ENCODE assay signal across 26 cellular contexts in the genomic region with DNA sequence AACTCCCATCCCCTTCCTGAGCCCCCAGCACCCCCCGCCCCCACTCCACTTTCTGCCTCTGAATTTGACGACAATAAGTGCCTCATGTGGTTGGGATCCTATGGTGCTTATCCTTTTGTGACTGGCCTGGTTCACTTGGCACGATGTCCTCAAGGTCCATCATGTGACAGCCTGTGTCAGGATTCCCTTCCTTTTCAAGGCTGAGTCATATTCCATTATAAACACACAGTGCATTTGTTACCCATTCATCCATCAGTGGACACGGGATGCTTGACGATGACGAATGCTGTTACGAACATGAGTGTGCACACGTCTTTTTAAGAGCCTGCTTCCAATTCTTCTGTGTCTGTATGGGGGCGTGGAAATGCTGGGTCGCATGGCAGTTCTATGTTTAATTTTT. TPM values are rescaled to one million over a fixed set of nuclear protein-coding genes. Genes with fewer than 3 reads are reported as not detected.
DNase-seq lines count a peak whose midpoint lies in the region; FAIRE-seq and TF ChIP-seq lines count a peak whose summit lies in the region.
"Had no signal": no experiment of that assay in that cellular context is flagged by ENCODE, and none has a peak within 500 bp of the region (broad histone marks: within the 10 kb centered on the region; RNA-seq: fewer than 3 reads in every experiment).

No MANE protein-coding gene starts in this region.

- DNase-seq in LHCN-M2 (ENCODE audit: low read depth) (peak; percentile 32), astrocyte of the hippocampus (ENCODE audit: low read depth, low spot score) (peak; percentile 45), fibroblast of peridontal ligament (ENCODE audit: extremely low read depth) (peak; percentile 17), coronary artery (ENCODE audit: low spot score) (no peak), H54 (ENCODE audit: insufficient read length, low spot score) (no peak), pons (ENCODE audit: low spot score) (no peak)
- no peak for DNase-seq in stimulated activated CD4-positive, alpha-beta T cell treated with anti-CD3 and anti-CD28 coated beads, Interleukin-1b, Interleukin-23, amount 100 ng/mL, for 48 hours
- DNase-seq: activated CD4-positive, alpha-beta T cell treated with anti-CD3 and anti-CD28 coated beads for 36 hours; activated naive CD8-positive, alpha-beta T cell treated with anti-CD3 and anti-CD28 coated beads, Interleukin-2, amount 10 ng/mL, durations not matched to agents 7 days and 5 days; AML-193; DND-41; glutamatergic neuron; left colon; MG63; midbrain; NCI-H1417 treated with DMSO at 0.1 percent for 48 hours; NCI-H524; small intestine; stimulated activated CD4-positive, alpha-beta T cell treated with anti-CD3 and anti-CD28 coated beads, Interleukin-2, amount 100 ng/mL, for 48 hours; stimulated activated naive CD8-positive, alpha-beta T cell treated with anti-CD3 and anti-CD28 coated beads, Interleukin-15, Interleukin-2, amounts not matched to agents 100 U/mL and 50 U/mL, for 24 hours; SW 1271; transverse colon had no signal

- TF ChIP-seq POLR2A in H54 (IDR thresholded peaks at IDR 0.05; ENCODE audit: low read depth, low read length) = no peak

- TF ChIP-seq CTCF in coronary artery (IDR thresholded peaks at IDR 0.05) = no peak

- H3K27ac ChIP-seq in coronary artery = no peak overlapping the region
- H3K27ac ChIP-seq: dorsolateral prefrontal cortex, epithelial cell of prostate, transverse colon had no signal

- no peak for FAIRE-seq in H54 (lab: Jason Lieb, UNC)
- FAIRE-seq: HepG2, small intestine had no signal

- no peak overlapping the region for H3K4me3 ChIP-seq in coronary artery
- H3K4me3 ChIP-seq: dorsolateral prefrontal cortex, MG63, transverse colon had no signal

RNA-seq across cellular contexts. Expression of gene SHH, which starts 26.7 kb away (rescaled TPM):
- total RNA-seq in LHCN-M2 (2014; rRNA removed) = not detected in 2 replicates
- polyA plus RNA-seq in LHCN-M2 (2012) = not detected
- total RNA-seq: activated CD4-positive, alpha-beta T cell treated with anti-CD3 and anti-CD28 coated beads for 36 hours; activated naive CD8-positive, alpha-beta T cell treated with anti-CD3 and anti-CD28 coated beads, Interleukin-2, amount 10 ng/mL, durations not matched to agents 7 days and 5 days; Right ventricle myocardium inferior had no signal

Comparison
In these comparisons a context has a peak if more than half of its experiments do, and no peak if none do; other contexts are left out.
1. DNase-seq: peak in LHCN-M2 (single experiment), astrocyte of the hippocampus (single experiment) and fibroblast of peridontal ligament (single experiment); none in stimulated activated CD4-positive, alpha-beta T cell treated with anti-CD3 and anti-CD28 coated beads, Interleukin-1b, Interleukin-23, amount 100 ng/mL, for 48 hours (single experiment), coronary artery (single experiment), H54 (single experiment) and pons (single experiment).